Comparison of ENCODE assay signal across 2 cellular contexts in the genomic region with DNA sequence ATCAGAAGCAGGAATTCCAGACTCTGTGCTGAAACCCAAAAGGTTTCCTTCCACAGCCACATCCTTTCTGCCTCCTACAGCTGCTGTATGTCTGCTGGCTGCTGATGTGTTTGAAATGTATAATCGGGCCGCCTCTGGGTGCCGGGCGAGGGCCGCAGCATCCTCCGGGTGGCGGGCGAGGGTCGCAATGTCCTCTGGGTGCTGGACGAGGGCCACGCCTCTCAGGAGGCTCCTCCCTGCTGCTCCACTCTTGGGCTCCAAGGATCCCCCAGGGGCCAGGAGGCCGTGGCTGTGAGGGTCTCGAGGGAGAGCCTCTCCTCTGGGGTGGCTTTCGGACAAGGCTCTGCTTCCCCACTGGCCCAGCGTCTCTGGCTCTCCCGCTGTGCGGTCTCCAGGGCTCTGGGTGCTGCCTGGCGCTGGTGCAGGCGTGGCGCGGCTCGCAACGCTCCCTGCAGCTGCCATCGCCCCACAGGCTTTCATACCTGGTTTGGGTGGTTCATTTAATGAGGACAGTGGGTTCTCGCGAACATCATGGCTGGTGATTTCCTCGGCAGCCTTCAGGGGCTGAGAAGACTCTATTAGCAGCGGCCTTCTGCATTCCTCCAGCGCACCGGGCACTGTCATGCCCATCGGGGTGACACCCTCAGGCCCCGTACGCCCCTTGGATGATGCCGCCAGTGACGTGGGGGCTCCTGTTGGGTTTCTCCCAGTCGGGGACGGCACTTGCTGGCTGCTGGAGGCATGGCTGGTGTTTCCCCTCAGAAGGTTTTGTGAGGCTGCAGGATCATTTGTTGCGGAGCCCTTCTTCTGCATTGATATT.
TF ChIP-seq lines count a peak whose summit lies in the region.

No MANE protein-coding gene starts in this region.

TF ChIP-seq in GM23338, 12 proteins besides CTCF, POLR2A, EP300 and RAD21 (continued from another document):
- TF ChIP-seq, protein P1, sequence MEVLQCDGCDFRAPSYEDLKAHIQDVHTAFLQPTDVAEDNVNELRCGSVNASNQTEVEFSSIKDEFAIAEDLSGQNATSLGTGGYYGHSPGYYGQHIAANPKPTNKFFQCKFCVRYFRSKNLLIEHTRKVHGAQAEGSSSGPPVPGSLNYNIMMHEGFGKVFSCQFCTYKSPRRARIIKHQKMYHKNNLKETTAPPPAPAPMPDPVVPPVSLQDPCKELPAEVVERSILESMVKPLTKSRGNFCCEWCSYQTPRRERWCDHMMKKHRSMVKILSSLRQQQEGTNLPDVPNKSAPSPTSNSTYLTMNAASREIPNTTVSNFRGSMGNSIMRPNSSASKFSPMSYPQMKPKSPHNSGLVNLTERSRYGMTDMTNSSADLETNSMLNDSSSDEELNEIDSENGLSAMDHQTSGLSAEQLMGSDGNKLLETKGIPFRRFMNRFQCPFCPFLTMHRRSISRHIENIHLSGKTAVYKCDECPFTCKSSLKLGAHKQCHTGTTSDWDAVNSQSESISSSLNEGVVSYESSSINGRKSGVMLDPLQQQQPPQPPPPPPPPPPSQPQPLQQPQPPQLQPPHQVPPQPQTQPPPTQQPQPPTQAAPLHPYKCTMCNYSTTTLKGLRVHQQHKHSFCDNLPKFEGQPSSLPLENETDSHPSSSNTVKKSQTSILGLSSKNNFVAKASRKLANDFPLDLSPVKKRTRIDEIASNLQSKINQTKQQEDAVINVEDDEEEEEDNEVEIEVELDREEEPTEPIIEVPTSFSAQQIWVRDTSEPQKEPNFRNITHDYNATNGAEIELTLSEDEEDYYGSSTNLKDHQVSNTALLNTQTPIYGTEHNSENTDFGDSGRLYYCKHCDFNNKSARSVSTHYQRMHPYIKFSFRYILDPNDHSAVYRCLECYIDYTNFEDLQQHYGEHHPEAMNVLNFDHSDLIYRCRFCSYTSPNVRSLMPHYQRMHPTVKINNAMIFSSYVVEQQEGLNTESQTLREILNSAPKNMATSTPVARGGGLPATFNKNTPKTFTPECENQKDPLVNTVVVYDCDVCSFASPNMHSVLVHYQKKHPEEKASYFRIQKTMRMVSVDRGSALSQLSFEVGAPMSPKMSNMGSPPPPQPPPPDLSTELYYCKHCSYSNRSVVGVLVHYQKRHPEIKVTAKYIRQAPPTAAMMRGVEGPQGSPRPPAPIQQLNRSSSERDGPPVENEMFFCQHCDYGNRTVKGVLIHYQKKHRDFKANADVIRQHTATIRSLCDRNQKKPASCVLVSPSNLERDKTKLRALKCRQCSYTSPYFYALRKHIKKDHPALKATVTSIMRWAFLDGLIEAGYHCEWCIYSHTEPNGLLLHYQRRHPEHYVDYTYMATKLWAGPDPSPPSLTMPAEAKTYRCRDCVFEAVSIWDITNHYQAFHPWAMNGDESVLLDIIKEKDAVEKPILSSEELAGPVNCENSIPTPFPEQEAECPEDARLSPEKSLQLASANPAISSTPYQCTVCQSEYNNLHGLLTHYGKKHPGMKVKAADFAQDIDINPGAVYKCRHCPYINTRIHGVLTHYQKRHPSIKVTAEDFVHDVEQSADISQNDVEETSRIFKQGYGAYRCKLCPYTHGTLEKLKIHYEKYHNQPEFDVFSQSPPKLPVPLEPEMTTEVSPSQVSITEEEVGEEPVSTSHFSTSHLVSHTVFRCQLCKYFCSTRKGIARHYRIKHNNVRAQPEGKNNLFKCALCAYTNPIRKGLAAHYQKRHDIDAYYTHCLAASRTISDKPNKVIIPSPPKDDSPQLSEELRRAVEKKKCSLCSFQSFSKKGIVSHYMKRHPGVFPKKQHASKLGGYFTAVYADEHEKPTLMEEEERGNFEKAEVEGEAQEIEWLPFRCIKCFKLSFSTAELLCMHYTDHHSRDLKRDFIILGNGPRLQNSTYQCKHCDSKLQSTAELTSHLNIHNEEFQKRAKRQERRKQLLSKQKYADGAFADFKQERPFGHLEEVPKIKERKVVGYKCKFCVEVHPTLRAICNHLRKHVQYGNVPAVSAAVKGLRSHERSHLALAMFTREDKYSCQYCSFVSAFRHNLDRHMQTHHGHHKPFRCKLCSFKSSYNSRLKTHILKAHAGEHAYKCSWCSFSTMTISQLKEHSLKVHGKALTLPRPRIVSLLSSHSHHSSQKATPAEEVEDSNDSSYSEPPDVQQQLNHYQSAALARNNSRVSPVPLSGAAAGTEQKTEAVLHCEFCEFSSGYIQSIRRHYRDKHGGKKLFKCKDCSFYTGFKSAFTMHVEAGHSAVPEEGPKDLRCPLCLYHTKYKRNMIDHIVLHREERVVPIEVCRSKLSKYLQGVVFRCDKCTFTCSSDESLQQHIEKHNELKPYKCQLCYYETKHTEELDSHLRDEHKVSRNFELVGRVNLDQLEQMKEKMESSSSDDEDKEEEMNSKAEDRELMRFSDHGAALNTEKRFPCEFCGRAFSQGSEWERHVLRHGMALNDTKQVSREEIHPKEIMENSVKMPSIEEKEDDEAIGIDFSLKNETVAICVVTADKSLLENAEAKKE (CRISPR knock-in tag; IDR thresholded peaks at IDR 0.05): no peak
- TF ChIP-seq JUNB (IDR thresholded peaks at IDR 0.05; ENCODE audit: unreplicated experiment) (no peak), NANOG (IDR thresholded peaks at IDR 0.05; ENCODE audit: borderline replicate concordance) (no peak), EZH2phosphoT487 (IDR thresholded peaks at IDR 0.05; ENCODE audit: unreplicated experiment) (no peak), ZNF331 (CRISPR knock-in tag; IDR thresholded peaks at IDR 0.05; ENCODE audit: low read depth) (no peak)
- TF ChIP-seq, protein P2, sequence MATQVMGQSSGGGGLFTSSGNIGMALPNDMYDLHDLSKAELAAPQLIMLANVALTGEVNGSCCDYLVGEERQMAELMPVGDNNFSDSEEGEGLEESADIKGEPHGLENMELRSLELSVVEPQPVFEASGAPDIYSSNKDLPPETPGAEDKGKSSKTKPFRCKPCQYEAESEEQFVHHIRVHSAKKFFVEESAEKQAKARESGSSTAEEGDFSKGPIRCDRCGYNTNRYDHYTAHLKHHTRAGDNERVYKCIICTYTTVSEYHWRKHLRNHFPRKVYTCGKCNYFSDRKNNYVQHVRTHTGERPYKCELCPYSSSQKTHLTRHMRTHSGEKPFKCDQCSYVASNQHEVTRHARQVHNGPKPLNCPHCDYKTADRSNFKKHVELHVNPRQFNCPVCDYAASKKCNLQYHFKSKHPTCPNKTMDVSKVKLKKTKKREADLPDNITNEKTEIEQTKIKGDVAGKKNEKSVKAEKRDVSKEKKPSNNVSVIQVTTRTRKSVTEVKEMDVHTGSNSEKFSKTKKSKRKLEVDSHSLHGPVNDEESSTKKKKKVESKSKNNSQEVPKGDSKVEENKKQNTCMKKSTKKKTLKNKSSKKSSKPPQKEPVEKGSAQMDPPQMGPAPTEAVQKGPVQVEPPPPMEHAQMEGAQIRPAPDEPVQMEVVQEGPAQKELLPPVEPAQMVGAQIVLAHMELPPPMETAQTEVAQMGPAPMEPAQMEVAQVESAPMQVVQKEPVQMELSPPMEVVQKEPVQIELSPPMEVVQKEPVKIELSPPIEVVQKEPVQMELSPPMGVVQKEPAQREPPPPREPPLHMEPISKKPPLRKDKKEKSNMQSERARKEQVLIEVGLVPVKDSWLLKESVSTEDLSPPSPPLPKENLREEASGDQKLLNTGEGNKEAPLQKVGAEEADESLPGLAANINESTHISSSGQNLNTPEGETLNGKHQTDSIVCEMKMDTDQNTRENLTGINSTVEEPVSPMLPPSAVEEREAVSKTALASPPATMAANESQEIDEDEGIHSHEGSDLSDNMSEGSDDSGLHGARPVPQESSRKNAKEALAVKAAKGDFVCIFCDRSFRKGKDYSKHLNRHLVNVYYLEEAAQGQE (IDR thresholded peaks at IDR 0.05; ENCODE audit: unreplicated experiment): no peak

TF ChIP-seq in SK-N-SH treated with all-trans-retinoic acid at 6 μM for 48 hours, 23 proteins besides CTCF, POLR2A, EP300 and RAD21 (continued from another document):
- TF ChIP-seq, protein P3, sequence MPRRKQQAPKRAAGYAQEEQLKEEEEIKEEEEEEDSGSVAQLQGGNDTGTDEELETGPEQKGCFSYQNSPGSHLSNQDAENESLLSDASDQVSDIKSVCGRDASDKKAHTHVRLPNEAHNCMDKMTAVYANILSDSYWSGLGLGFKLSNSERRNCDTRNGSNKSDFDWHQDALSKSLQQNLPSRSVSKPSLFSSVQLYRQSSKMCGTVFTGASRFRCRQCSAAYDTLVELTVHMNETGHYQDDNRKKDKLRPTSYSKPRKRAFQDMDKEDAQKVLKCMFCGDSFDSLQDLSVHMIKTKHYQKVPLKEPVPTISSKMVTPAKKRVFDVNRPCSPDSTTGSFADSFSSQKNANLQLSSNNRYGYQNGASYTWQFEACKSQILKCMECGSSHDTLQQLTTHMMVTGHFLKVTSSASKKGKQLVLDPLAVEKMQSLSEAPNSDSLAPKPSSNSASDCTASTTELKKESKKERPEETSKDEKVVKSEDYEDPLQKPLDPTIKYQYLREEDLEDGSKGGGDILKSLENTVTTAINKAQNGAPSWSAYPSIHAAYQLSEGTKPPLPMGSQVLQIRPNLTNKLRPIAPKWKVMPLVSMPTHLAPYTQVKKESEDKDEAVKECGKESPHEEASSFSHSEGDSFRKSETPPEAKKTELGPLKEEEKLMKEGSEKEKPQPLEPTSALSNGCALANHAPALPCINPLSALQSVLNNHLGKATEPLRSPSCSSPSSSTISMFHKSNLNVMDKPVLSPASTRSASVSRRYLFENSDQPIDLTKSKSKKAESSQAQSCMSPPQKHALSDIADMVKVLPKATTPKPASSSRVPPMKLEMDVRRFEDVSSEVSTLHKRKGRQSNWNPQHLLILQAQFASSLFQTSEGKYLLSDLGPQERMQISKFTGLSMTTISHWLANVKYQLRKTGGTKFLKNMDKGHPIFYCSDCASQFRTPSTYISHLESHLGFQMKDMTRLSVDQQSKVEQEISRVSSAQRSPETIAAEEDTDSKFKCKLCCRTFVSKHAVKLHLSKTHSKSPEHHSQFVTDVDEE (CRISPR knock-in tag; IDR thresholded peaks at IDR 0.05): no peak
- TF ChIP-seq TOX (CRISPR knock-in tag; IDR thresholded peaks at IDR 0.05; ENCODE audit: borderline replicate concordance) (no peak), RARB (CRISPR knock-in tag; IDR thresholded peaks at IDR 0.05) (no peak), OSR1 (CRISPR knock-in tag; IDR thresholded peaks at IDR 0.05) (no peak), ZNF565 (CRISPR knock-in tag; conservative IDR thresholded peaks at IDR 0.05; ENCODE audit: low read depth) (no peak), GLIS3 (CRISPR knock-in tag; IDR thresholded peaks at IDR 0.05) (no peak), PPARA (CRISPR knock-in tag; IDR thresholded peaks at IDR 0.05; ENCODE audit: borderline replicate concordance) (no peak), ISL1 (CRISPR knock-in tag; IDR thresholded peaks at IDR 0.05) (no peak)
- TF ChIP-seq, protein P4, sequence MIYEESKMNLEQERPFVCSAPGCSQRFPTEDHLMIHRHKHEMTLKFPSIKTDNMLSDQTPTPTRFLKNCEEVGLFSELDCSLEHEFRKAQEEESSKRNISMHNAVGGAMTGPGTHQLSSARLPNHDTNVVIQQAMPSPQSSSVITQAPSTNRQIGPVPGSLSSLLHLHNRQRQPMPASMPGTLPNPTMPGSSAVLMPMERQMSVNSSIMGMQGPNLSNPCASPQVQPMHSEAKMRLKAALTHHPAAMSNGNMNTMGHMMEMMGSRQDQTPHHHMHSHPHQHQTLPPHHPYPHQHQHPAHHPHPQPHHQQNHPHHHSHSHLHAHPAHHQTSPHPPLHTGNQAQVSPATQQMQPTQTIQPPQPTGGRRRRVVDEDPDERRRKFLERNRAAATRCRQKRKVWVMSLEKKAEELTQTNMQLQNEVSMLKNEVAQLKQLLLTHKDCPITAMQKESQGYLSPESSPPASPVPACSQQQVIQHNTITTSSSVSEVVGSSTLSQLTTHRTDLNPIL (CRISPR knock-in tag; IDR thresholded peaks at IDR 0.05; ENCODE audit: low read depth): no peak
- TF ChIP-seq, protein P5, sequence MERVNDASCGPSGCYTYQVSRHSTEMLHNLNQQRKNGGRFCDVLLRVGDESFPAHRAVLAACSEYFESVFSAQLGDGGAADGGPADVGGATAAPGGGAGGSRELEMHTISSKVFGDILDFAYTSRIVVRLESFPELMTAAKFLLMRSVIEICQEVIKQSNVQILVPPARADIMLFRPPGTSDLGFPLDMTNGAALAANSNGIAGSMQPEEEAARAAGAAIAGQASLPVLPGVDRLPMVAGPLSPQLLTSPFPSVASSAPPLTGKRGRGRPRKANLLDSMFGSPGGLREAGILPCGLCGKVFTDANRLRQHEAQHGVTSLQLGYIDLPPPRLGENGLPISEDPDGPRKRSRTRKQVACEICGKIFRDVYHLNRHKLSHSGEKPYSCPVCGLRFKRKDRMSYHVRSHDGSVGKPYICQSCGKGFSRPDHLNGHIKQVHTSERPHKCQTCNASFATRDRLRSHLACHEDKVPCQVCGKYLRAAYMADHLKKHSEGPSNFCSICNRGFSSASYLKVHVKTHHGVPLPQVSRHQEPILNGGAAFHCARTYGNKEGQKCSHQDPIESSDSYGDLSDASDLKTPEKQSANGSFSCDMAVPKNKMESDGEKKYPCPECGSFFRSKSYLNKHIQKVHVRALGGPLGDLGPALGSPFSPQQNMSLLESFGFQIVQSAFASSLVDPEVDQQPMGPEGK (CRISPR knock-in tag; IDR thresholded peaks at IDR 0.05; ENCODE audit: borderline replicate concordance): no peak
- TF ChIP-seq, protein P6, sequence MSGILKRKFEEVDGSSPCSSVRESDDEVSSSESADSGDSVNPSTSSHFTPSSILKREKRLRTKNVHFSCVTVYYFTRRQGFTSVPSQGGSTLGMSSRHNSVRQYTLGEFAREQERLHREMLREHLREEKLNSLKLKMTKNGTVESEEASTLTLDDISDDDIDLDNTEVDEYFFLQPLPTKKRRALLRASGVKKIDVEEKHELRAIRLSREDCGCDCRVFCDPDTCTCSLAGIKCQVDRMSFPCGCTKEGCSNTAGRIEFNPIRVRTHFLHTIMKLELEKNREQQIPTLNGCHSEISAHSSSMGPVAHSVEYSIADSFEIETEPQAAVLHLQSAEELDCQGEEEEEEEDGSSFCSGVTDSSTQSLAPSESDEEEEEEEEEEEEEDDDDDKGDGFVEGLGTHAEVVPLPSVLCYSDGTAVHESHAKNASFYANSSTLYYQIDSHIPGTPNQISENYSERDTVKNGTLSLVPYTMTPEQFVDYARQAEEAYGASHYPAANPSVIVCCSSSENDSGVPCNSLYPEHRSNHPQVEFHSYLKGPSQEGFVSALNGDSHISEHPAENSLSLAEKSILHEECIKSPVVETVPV (CRISPR knock-in tag; IDR thresholded peaks at IDR 0.05): no peak
